In genomic region chr9:115593587-115594091, GRCh38 we compare ENCODE assay signal across 8 cellular contexts.
DNase-seq lines count a peak whose midpoint lies in the region; ATAC-seq, FAIRE-seq and TF ChIP-seq lines count a peak whose summit lies in the region.

No MANE protein-coding gene starts in this region.

- intact Hi-C loops in uterus (cut with DNase I; ENCODE audit: low total_unique reads): no loop called here

- no peaks in the 10 kb centered on the region for H3K4me1 ChIP-seq in uterus

- H3K4me3 ChIP-seq in uterus: no peak overlapping the region

- TF ChIP-seq CTCF in uterus (IDR thresholded peaks at IDR 0.05): peak; percentile 72 to 82 (median 74)

- DNase-seq in AG20443 (ENCODE audit: low spot score) (peak; percentile 44), NCI-H1092 treated with DMSO at 0.1 percent for 48 hours (lab: John Stamatoyannopoulos, UW) (peak; percentile 26), amniotic stem cell (lab: John Stamatoyannopoulos, UW) (peak; percentile 32), uterus (peak in 1 of 2 donors; percentile 22)

- TF ChIP-seq POLR2A in uterus (IDR thresholded peaks at IDR 0.05): no peak

- H3K36me3 ChIP-seq in uterus: no peaks in the 10 kb centered on the region

- peak; percentile 98 for FAIRE-seq in islet of Langerhans (lab: Jason Lieb, UNC)

- peak overlapping the region; percentile 21 to 58 for H3K27ac ChIP-seq in uterus

- peak; percentile 54 for ATAC-seq in GM18909 (IDR thresholded peaks at IDR 0.05; ENCODE audit: poor library complexity, unreplicated experiment)
- no peak for ATAC-seq in HG03442 (IDR thresholded peaks at IDR 0.05; ENCODE audit: unreplicated experiment)
- no peak for ATAC-seq in HG03097 (IDR thresholded peaks at IDR 0.05; ENCODE audit: low FRiP score, unreplicated experiment)

- H3K27me3 ChIP-seq in uterus: no peaks in the 10 kb centered on the region

- no peaks in the 10 kb centered on the region for H3K9me3 ChIP-seq in uterus
